Comparison of ENCODE assay signal across 13 cellular contexts in genomic region chr2:38499921-38500634, GRCh38.
A peak's percentile ranks its signal among the peaks of the same experiment; 100 is the strongest.
DNase-seq lines count a peak whose midpoint lies in the region; ATAC-seq, FAIRE-seq and TF ChIP-seq lines count a peak whose summit lies in the region.
"Had no signal": no experiment of that assay in that cellular context is flagged by ENCODE, and none has a peak within 500 bp of the region (broad histone marks: within the 10 kb centered on the region; RNA-seq: fewer than 3 reads in every experiment).

No MANE protein-coding gene starts in this region.

- H3K27ac ChIP-seq in dorsolateral prefrontal cortex: no peak overlapping the region
- H3K27ac ChIP-seq: epithelial cell of prostate had no signal

- H3K36me3 ChIP-seq in NT2/D1 (ENCODE audit: insufficient read depth, insufficient read length, low read length): no peaks in the 10 kb centered on the region
- H3K36me3 ChIP-seq: ovary had no signal

- H3K27me3 ChIP-seq in NT2/D1 (ENCODE audit: insufficient read depth, insufficient read length): no peaks in the 10 kb centered on the region
- H3K27me3 ChIP-seq in dorsolateral prefrontal cortex: peaks cover 0 to 3% (median 0%) of the 10 kb centered on the region in 45 donors
- H3K27me3 ChIP-seq: ovary had no signal

- ATAC-seq in left ventricle myocardium superior (peak; percentile 62), GM21723 (IDR thresholded peaks at IDR 0.05; ENCODE audit: unreplicated experiment) (no peak)

- TF ChIP-seq CTCF in dorsolateral prefrontal cortex (IDR thresholded peaks at IDR 0.05 in 54 of 56, conservative IDR thresholded peaks at IDR 0.05 in 2 of 56; ENCODE audit: low read depth in 1 of 56, partially characterized antibody in 56 of 56): no peak

- intact Hi-C loops in left ventricle myocardium superior (cut with micrococcal nuclease): no loop called here
- intact Hi-C loops in posterior vena cava (cut with DNase I): loop anchor here in 1 of 2 donors (10.0 kb wide), 1 partner anchor 125 kb away; the partner anchor contains the start of gene ATL2
- intact Hi-C loops in dorsolateral prefrontal cortex (cut with DNase I): no loop called here

- no peak overlapping the region for H3K4me3 ChIP-seq in NT2/D1 (ENCODE audit: insufficient read length, low read depth)
- H3K4me3 ChIP-seq in dorsolateral prefrontal cortex: no peak overlapping the region
- H3K4me3 ChIP-seq: ovary had no signal

- H3K4me1 ChIP-seq in NT2/D1 (ENCODE audit: insufficient read depth, insufficient read length): peaks cover 7% of the 10 kb centered on the region

- peaks cover 15% of the 10 kb centered on the region; the same call in 1 of the 2 replicates for H3K9me3 ChIP-seq in NT2/D1 (ENCODE audit: insufficient read depth, low read length)
- H3K9me3 ChIP-seq: ovary had no signal

- H3K9ac ChIP-seq in NT2/D1 (ENCODE audit: insufficient read length, low read depth): no peak overlapping the region

- peak; percentile 44 for DNase-seq in AG20443 (ENCODE audit: low spot score)
- peak; percentile 50 for DNase-seq in NT2/D1 (ENCODE audit: low read depth, low spot score)
- peak; percentile 49 for DNase-seq in left ventricle myocardium superior
- peak; percentile 84 for DNase-seq in posterior vena cava (ENCODE audit: low spot score)
- DNase-seq in NCI-H146 (lab: John Stamatoyannopoulos, UW): no peak
- DNase-seq in dorsolateral prefrontal cortex: no peak
- no peak for DNase-seq in frontal cortex (ENCODE audit: low spot score in 2 of 2)
- DNase-seq: activated CD4-positive, alpha-beta T cell treated with anti-CD3 and anti-CD28 coated beads for 1 hour; kidney; NCI-H526 treated with DMSO at 0.1 percent for 48 hours had no signal

- no peak for FAIRE-seq in frontal cortex (lab: Jason Lieb, UNC)
- FAIRE-seq: kidney had no signal

Comparison
In these comparisons a context has a peak if more than half of its experiments do, and no peak if none do; other contexts are left out.
1. DNase-seq: peak in AG20443 (single experiment), NT2/D1 (single experiment), left ventricle myocardium superior (single experiment) and posterior vena cava (single experiment); none in NCI-H146 (single experiment), dorsolateral prefrontal cortex (0 of 10) and frontal cortex (0 of 2).